2 cellular contexts compared by ENCODE assay signal in the genomic region with DNA sequence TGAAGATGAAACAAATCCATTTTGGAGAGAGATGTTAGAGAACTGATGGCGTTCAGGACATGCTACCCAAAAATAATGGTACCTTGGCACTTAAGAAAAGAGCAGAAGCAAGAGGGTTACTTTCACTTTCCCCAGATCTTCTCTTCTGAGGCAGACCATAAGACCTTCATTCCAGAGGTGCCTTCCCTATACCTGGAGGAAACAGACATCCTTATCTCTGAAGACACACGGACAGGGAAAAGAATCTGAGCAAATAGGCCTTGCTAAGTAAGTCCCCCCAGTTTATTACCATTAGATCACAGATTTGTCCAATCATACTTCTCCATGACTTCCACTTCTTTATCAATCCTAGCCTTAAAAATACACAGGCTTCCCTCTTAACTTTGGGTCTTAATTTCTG.
TF ChIP-seq lines count a peak whose summit lies in the region.

No MANE protein-coding gene starts in this region.

TF ChIP-seq in SK-N-SH, 30 proteins besides CTCF, POLR2A, EP300 and RAD21:
- TF ChIP-seq YY1 (IDR thresholded peaks at IDR 0.05; ENCODE audit: low read depth) (no peak), EZH2phosphoT487 (IDR thresholded peaks at IDR 0.05; ENCODE audit: borderline replicate concordance, low read depth) (no peak), NFIC (IDR thresholded peaks at IDR 0.05; ENCODE audit: borderline replicate concordance) (no peak), TCF12 (IDR thresholded peaks at IDR 0.05) (no peak), GATA2 (CRISPR knock-in tag; IDR thresholded peaks at IDR 0.05) (no peak), POLR2AphosphoS5 (IDR thresholded peaks at IDR 0.05; ENCODE audit: low read depth, low read length) (no peak), NRF1 (IDR thresholded peaks at IDR 0.05; ENCODE audit: low read depth, low read length) (no peak), FOXM1 (IDR thresholded peaks at IDR 0.05; ENCODE audit: low read depth) (no peak), RXRA (IDR thresholded peaks at IDR 0.05; ENCODE audit: borderline replicate concordance, low read depth) (no peak), GABPA (IDR thresholded peaks at IDR 0.05; ENCODE audit: low read depth) (no peak), TAF1 (IDR thresholded peaks at IDR 0.05; ENCODE audit: borderline replicate concordance, low read depth, low read length) (no peak), RCOR1 (IDR thresholded peaks at IDR 0.05; ENCODE audit: low read length) (no peak), RFX5 (IDR thresholded peaks at IDR 0.05; ENCODE audit: low read length) (no peak)
- TF ChIP-seq, protein P1, sequence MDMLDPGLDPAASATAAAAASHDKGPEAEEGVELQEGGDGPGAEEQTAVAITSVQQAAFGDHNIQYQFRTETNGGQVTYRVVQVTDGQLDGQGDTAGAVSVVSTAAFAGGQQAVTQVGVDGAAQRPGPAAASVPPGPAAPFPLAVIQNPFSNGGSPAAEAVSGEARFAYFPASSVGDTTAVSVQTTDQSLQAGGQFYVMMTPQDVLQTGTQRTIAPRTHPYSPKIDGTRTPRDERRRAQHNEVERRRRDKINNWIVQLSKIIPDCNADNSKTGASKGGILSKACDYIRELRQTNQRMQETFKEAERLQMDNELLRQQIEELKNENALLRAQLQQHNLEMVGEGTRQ (IDR thresholded peaks at IDR 0.05; ENCODE audit: borderline replicate concordance, low read depth, low read length) = no peak
- TF ChIP-seq, protein P2, sequence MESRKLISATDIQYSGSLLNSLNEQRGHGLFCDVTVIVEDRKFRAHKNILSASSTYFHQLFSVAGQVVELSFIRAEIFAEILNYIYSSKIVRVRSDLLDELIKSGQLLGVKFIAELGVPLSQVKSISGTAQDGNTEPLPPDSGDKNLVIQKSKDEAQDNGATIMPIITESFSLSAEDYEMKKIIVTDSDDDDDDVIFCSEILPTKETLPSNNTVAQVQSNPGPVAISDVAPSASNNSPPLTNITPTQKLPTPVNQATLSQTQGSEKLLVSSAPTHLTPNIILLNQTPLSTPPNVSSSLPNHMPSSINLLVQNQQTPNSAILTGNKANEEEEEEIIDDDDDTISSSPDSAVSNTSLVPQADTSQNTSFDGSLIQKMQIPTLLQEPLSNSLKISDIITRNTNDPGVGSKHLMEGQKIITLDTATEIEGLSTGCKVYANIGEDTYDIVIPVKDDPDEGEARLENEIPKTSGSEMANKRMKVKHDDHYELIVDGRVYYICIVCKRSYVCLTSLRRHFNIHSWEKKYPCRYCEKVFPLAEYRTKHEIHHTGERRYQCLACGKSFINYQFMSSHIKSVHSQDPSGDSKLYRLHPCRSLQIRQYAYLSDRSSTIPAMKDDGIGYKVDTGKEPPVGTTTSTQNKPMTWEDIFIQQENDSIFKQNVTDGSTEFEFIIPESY (IDR thresholded peaks at IDR 0.05; ENCODE audit: borderline replicate concordance, low read depth) = no peak
- TF ChIP-seq, protein P3, sequence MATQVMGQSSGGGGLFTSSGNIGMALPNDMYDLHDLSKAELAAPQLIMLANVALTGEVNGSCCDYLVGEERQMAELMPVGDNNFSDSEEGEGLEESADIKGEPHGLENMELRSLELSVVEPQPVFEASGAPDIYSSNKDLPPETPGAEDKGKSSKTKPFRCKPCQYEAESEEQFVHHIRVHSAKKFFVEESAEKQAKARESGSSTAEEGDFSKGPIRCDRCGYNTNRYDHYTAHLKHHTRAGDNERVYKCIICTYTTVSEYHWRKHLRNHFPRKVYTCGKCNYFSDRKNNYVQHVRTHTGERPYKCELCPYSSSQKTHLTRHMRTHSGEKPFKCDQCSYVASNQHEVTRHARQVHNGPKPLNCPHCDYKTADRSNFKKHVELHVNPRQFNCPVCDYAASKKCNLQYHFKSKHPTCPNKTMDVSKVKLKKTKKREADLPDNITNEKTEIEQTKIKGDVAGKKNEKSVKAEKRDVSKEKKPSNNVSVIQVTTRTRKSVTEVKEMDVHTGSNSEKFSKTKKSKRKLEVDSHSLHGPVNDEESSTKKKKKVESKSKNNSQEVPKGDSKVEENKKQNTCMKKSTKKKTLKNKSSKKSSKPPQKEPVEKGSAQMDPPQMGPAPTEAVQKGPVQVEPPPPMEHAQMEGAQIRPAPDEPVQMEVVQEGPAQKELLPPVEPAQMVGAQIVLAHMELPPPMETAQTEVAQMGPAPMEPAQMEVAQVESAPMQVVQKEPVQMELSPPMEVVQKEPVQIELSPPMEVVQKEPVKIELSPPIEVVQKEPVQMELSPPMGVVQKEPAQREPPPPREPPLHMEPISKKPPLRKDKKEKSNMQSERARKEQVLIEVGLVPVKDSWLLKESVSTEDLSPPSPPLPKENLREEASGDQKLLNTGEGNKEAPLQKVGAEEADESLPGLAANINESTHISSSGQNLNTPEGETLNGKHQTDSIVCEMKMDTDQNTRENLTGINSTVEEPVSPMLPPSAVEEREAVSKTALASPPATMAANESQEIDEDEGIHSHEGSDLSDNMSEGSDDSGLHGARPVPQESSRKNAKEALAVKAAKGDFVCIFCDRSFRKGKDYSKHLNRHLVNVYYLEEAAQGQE (IDR thresholded peaks at IDR 0.05; ENCODE audit: low read depth, low read length) = no peak

TF ChIP-seq in SK-N-SH treated with all-trans-retinoic acid at 6 μM for 48 hours, 23 proteins besides CTCF, POLR2A, EP300 and RAD21:
- TF ChIP-seq, protein P4, sequence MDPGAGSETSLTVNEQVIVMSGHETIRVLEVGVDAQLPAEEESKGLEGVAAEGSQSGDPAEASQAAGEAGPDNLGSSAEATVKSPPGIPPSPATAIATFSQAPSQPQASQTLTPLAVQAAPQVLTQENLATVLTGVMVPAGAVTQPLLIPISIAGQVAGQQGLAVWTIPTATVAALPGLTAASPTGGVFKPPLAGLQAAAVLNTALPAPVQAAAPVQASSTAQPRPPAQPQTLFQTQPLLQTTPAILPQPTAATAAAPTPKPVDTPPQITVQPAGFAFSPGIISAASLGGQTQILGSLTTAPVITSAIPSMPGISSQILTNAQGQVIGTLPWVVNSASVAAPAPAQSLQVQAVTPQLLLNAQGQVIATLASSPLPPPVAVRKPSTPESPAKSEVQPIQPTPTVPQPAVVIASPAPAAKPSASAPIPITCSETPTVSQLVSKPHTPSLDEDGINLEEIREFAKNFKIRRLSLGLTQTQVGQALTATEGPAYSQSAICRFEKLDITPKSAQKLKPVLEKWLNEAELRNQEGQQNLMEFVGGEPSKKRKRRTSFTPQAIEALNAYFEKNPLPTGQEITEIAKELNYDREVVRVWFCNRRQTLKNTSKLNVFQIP (CRISPR knock-in tag; IDR thresholded peaks at IDR 0.05; ENCODE audit: borderline replicate concordance, low read depth) = no peak
- TF ChIP-seq ZFP30 (CRISPR knock-in tag; IDR thresholded peaks at IDR 0.05) (no peak), ZNF8 (CRISPR knock-in tag; IDR thresholded peaks at IDR 0.05) (no peak), SNAI2 (CRISPR knock-in tag; IDR thresholded peaks at IDR 0.05) (no peak), PPARA (CRISPR knock-in tag; IDR thresholded peaks at IDR 0.05; ENCODE audit: borderline replicate concordance) (no peak), CSDC2 (CRISPR knock-in tag; IDR thresholded peaks at IDR 0.05) (no peak), TOX (CRISPR knock-in tag; IDR thresholded peaks at IDR 0.05; ENCODE audit: borderline replicate concordance) (no peak), GLIS3 (CRISPR knock-in tag; IDR thresholded peaks at IDR 0.05) (no peak), ZFP3 (CRISPR knock-in tag; IDR thresholded peaks at IDR 0.05) (no peak), ISL1 (CRISPR knock-in tag; IDR thresholded peaks at IDR 0.05) (no peak), ZC3H10 (CRISPR knock-in tag; IDR thresholded peaks at IDR 0.05) (no peak), ARNTL (CRISPR knock-in tag; IDR thresholded peaks at IDR 0.05; ENCODE audit: borderline replicate concordance, low read depth) (no peak), ESRRG (CRISPR knock-in tag; IDR thresholded peaks at IDR 0.05) (no peak), RARB (CRISPR knock-in tag; IDR thresholded peaks at IDR 0.05) (no peak), ZNF70 (CRISPR knock-in tag; IDR thresholded peaks at IDR 0.05) (no peak)
- TF ChIP-seq, protein P5, sequence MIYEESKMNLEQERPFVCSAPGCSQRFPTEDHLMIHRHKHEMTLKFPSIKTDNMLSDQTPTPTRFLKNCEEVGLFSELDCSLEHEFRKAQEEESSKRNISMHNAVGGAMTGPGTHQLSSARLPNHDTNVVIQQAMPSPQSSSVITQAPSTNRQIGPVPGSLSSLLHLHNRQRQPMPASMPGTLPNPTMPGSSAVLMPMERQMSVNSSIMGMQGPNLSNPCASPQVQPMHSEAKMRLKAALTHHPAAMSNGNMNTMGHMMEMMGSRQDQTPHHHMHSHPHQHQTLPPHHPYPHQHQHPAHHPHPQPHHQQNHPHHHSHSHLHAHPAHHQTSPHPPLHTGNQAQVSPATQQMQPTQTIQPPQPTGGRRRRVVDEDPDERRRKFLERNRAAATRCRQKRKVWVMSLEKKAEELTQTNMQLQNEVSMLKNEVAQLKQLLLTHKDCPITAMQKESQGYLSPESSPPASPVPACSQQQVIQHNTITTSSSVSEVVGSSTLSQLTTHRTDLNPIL (CRISPR knock-in tag; IDR thresholded peaks at IDR 0.05; ENCODE audit: low read depth) = no peak
- TF ChIP-seq, protein P6, sequence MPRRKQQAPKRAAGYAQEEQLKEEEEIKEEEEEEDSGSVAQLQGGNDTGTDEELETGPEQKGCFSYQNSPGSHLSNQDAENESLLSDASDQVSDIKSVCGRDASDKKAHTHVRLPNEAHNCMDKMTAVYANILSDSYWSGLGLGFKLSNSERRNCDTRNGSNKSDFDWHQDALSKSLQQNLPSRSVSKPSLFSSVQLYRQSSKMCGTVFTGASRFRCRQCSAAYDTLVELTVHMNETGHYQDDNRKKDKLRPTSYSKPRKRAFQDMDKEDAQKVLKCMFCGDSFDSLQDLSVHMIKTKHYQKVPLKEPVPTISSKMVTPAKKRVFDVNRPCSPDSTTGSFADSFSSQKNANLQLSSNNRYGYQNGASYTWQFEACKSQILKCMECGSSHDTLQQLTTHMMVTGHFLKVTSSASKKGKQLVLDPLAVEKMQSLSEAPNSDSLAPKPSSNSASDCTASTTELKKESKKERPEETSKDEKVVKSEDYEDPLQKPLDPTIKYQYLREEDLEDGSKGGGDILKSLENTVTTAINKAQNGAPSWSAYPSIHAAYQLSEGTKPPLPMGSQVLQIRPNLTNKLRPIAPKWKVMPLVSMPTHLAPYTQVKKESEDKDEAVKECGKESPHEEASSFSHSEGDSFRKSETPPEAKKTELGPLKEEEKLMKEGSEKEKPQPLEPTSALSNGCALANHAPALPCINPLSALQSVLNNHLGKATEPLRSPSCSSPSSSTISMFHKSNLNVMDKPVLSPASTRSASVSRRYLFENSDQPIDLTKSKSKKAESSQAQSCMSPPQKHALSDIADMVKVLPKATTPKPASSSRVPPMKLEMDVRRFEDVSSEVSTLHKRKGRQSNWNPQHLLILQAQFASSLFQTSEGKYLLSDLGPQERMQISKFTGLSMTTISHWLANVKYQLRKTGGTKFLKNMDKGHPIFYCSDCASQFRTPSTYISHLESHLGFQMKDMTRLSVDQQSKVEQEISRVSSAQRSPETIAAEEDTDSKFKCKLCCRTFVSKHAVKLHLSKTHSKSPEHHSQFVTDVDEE (CRISPR knock-in tag; IDR thresholded peaks at IDR 0.05) = no peak
- TF ChIP-seq, protein P7, sequence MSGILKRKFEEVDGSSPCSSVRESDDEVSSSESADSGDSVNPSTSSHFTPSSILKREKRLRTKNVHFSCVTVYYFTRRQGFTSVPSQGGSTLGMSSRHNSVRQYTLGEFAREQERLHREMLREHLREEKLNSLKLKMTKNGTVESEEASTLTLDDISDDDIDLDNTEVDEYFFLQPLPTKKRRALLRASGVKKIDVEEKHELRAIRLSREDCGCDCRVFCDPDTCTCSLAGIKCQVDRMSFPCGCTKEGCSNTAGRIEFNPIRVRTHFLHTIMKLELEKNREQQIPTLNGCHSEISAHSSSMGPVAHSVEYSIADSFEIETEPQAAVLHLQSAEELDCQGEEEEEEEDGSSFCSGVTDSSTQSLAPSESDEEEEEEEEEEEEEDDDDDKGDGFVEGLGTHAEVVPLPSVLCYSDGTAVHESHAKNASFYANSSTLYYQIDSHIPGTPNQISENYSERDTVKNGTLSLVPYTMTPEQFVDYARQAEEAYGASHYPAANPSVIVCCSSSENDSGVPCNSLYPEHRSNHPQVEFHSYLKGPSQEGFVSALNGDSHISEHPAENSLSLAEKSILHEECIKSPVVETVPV (CRISPR knock-in tag; IDR thresholded peaks at IDR 0.05) = no peak
